ENCODE assay signal across 14 cellular contexts in the genomic region with DNA sequence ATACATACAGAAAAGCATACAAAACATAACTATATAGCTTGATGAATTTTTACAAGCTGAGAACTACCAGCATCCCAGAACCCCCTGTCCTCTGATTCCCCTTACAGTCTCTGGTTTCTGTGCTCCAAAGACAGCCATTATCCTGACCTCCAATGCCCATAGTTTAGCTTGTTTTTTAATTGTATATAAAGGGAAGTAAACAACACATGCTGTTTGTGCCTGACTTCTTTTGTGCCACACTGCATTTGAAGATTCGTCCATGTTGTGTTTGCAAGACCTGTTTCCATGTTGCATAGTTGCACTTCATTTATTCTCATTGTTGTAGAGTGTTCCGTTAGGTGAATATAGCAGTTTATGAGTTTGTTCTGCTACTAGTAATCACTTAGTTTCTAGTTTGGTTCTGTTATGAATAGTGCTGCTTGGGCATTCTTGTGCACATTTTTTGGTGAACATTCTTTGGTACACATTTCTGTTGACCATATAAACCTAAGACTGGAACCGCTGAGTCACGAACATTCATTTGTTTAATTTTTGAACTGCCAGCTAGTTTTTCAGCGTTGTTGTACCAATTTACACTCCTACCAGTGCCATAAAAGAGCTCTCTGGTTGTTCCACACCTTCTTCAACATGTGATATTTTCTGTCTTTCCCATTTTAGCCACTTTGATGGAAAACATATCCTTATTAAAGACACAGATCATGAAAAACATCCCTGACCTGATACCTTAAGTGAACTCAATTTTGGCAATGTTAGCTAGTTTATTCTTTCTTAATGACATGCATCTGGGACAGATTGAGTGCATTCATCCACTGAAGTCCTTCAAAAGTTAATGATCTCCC.
A peak's percentile ranks its signal among the peaks of the same experiment; 100 is the strongest.
DNase-seq lines count a peak whose midpoint lies in the region; ATAC-seq and TF ChIP-seq lines count a peak whose summit lies in the region.
"Had no signal": no experiment of that assay in that cellular context is flagged by ENCODE, and none has a peak within 500 bp of the region (broad histone marks: within the 10 kb centered on the region; RNA-seq: fewer than 3 reads in every experiment).

No MANE protein-coding gene starts in this region.

- no peaks in the 10 kb centered on the region for H3F3A ChIP-seq in GM23338 (replicated peaks; ENCODE audit: low read depth)

- TF ChIP-seq CTCF in GM23338 (conservative IDR thresholded peaks at IDR 0.05; ENCODE audit: low read depth in 2 of 2): no peak
- no peak for TF ChIP-seq CTCF in tibial nerve (IDR thresholded peaks at IDR 0.05)

- peaks cover 3% of the 10 kb centered on the region for H3K27me3 Mint-ChIP-seq in GM23338 (ENCODE audit: insufficient read depth, low read depth, poor library complexity)
- H3K27me3 Mint-ChIP-seq: brain had no signal

- H3K4me1 Mint-ChIP-seq in GM23338: peaks cover 11% of the 10 kb centered on the region
- H3K4me1 Mint-ChIP-seq: activated T-helper 17 cell treated with anti-CD3 and anti-CD28 coated beads, Interleukin-2, amount 50 U/mL, for 72 hours; brain; naive thymus-derived CD4-positive, alpha-beta T cell had no signal

- H3K36me3 Mint-ChIP-seq in GM23338 (ENCODE audit: low read depth): no peaks in the 10 kb centered on the region
- H3K36me3 Mint-ChIP-seq: brain; naive thymus-derived CD4-positive, alpha-beta T cell had no signal

- H3K27me3 ChIP-seq in GM23338 (ENCODE audit: insufficient read depth): no peaks in the 10 kb centered on the region
- no peaks in the 10 kb centered on the region for H3K27me3 ChIP-seq in tibial nerve

- TF ChIP-seq POLR2A in tibial nerve (IDR thresholded peaks at IDR 0.05): no peak
- no peak for TF ChIP-seq POLR2A in GM18505 (IDR thresholded peaks at IDR 0.05; ENCODE audit: borderline replicate concordance, extremely low read depth, insufficient read depth, insufficient read length)

- ATAC-seq in GM23338: no peak
- ATAC-seq in GM18505 (IDR thresholded peaks at IDR 0.05; ENCODE audit: unreplicated experiment): no peak
- ATAC-seq: activated CD8-positive, alpha-beta T cell treated with anti-CD3 and anti-CD28 coated beads for 36 hours; activated T-helper 17 cell treated with anti-CD3 and anti-CD28 coated beads, Interleukin-2, amount 50 U/mL, for 72 hours; effector memory CD8-positive, alpha-beta T cell; naive thymus-derived CD4-positive, alpha-beta T cell had no signal

- H3K27ac Mint-ChIP-seq in GM23338: no peak overlapping the region
- H3K27ac Mint-ChIP-seq: activated CD8-positive, alpha-beta T cell treated with anti-CD3 and anti-CD28 coated beads for 36 hours; activated T-helper 17 cell treated with anti-CD3 and anti-CD28 coated beads, Interleukin-2, amount 50 U/mL, for 72 hours; brain; CD4-positive, alpha-beta T cell; effector memory CD8-positive, alpha-beta T cell; naive thymus-derived CD4-positive, alpha-beta T cell had no signal

- no peaks in the 10 kb centered on the region for H3K9me2 ChIP-seq in GM23338 (ENCODE audit: insufficient read depth)

- H3K36me3 ChIP-seq in GM23338 (ENCODE audit: insufficient read depth): no peaks in the 10 kb centered on the region
- no peaks in the 10 kb centered on the region for H3K36me3 ChIP-seq in tibial nerve

- no peaks in the 10 kb centered on the region for H3K9me3 ChIP-seq in tibial nerve

- no peak for TF ChIP-seq EP300 in tibial nerve (IDR thresholded peaks at IDR 0.05)

- WGBS in tibial nerve, 2 donors: 43 to 49% methylated on average over 5 of the region's 5 CpGs

- H2AFZ ChIP-seq in GM23338: peak overlapping the region; percentile 56

- H3K9me3 Mint-ChIP-seq in GM23338: no peaks in the 10 kb centered on the region
- H3K9me3 Mint-ChIP-seq: activated CD8-positive, alpha-beta T cell treated with anti-CD3 and anti-CD28 coated beads for 36 hours; activated T-helper 17 cell treated with anti-CD3 and anti-CD28 coated beads, Interleukin-2, amount 50 U/mL, for 72 hours; CD4-positive, alpha-beta T cell; effector memory CD8-positive, alpha-beta T cell; naive thymus-derived CD4-positive, alpha-beta T cell had no signal

- no peak overlapping the region for H3K4me2 ChIP-seq in GM23338

- no peaks in the 10 kb centered on the region for H3K79me2 ChIP-seq in GM23338 (replicated peaks; ENCODE audit: insufficient read depth)

- H4K20me1 ChIP-seq in GM23338 (replicated peaks; ENCODE audit: insufficient read depth): no peaks in the 10 kb centered on the region

- H3K4me3 ChIP-seq in GM23338 (no peak overlapping the region), tibial nerve (no peak overlapping the region)

- DNase-seq in GM23338 (ENCODE audit: low spot score) (no peak), astrocyte of the hippocampus (ENCODE audit: low read depth, low spot score) (peak; percentile 69), kidney glomerular epithelial cell (lab: John Stamatoyannopoulos, UW) (peak; percentile 28), tibial nerve (ENCODE audit: low spot score in 2 of 2) (no peak), NCI-H187 (lab: John Stamatoyannopoulos, UW) (no peak), T-helper 9 cell (no peak)
- DNase-seq in stimulated activated naive CD4-positive, alpha-beta T cell treated with Interleukin-2 at 50 U/mL for 16 hours (lab: John Stamatoyannopoulos, UW): no peak
- DNase-seq: activated CD8-positive, alpha-beta T cell treated with anti-CD3 and anti-CD28 coated beads for 36 hours; CD4-positive, alpha-beta T cell; effector memory CD8-positive, alpha-beta T cell; naive thymus-derived CD4-positive, alpha-beta T cell had no signal

- H3K27ac ChIP-seq in GM23338 (ENCODE audit: low read depth) (no peak overlapping the region), tibial nerve (peak overlapping the region; percentile 31 to 75 (median 56))

- H3K4me3 Mint-ChIP-seq in GM23338: no peak overlapping the region
- H3K4me3 Mint-ChIP-seq: activated CD8-positive, alpha-beta T cell treated with anti-CD3 and anti-CD28 coated beads for 36 hours; activated T-helper 17 cell treated with anti-CD3 and anti-CD28 coated beads, Interleukin-2, amount 50 U/mL, for 72 hours; brain; CD4-positive, alpha-beta T cell; effector memory CD8-positive, alpha-beta T cell; naive thymus-derived CD4-positive, alpha-beta T cell had no signal

- peaks cover 13% of the 10 kb centered on the region for H3K4me1 ChIP-seq in GM23338 (ENCODE audit: insufficient read depth)
- peaks cover 0 to 31% (median 10%) of the 10 kb centered on the region in 4 donors for H3K4me1 ChIP-seq in tibial nerve

TF ChIP-seq in GM23338, 12 proteins besides CTCF, POLR2A, EP300 and RAD21 (continues in another document):
- TF ChIP-seq ZNF462 (CRISPR knock-in tag; IDR thresholded peaks at IDR 0.05): no peak
- TF ChIP-seq STAT1 (IDR thresholded peaks at IDR 0.05; ENCODE audit: unreplicated experiment): no peak
- no peak for TF ChIP-seq ZNF114 (CRISPR knock-in tag; IDR thresholded peaks at IDR 0.05)
- no peak for TF ChIP-seq ZNF331 (CRISPR knock-in tag; IDR thresholded peaks at IDR 0.05; ENCODE audit: low read depth)

Comparison
In these comparisons a context has a peak if more than half of its experiments do, and no peak if none do; other contexts are left out.
1. DNase-seq: peak in astrocyte of the hippocampus (single experiment) and kidney glomerular epithelial cell (single experiment); none in GM23338 (single experiment), tibial nerve (0 of 2), stimulated activated naive CD4-positive, alpha-beta T cell treated with Interleukin-2 at 50 U/mL for 16 hours (single experiment), NCI-H187 (0 of 2) and T-helper 9 cell (single experiment).